In the genomic region with DNA sequence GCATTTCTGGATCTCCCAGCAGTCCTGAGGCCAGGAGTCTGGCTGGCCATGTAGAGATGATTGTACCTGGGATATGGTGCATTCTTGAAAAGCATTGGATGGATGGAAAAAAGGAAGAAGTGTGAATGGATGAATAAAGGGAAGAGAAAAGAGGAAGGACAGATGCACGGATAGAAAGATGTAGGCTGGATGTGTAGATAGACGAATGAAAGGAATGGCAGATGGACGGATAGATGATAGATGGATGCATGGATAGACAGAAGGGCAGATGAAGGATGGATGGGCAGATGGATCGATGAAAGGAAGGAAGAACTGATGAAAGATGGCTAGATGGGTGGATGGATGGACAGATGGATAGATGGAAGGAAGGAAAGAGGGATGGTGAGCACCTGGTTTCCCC, we compare ENCODE assay signal across 1 cellular context.
TF ChIP-seq lines count a peak whose summit lies in the region.

No MANE protein-coding gene starts in this region.

TF ChIP-seq in IMR-90, 13 proteins besides CTCF, POLR2A, EP300 and RAD21 (continued from another document):
- no peak for TF ChIP-seq NFE2L2 (IDR thresholded peaks at IDR 0.05; ENCODE audit: low read depth, low read length)
- TF ChIP-seq RFX5 (IDR thresholded peaks at IDR 0.05; ENCODE audit: low read depth, low read length): no peak
- TF ChIP-seq ELK1 (IDR thresholded peaks at IDR 0.05; ENCODE audit: borderline replicate concordance, low read depth, low read length): no peak
- TF ChIP-seq MXI1 (IDR thresholded peaks at IDR 0.05; ENCODE audit: borderline replicate concordance, low read depth, low read length): no peak
- TF ChIP-seq USF2 (IDR thresholded peaks at IDR 0.05; ENCODE audit: low read depth, low read length): no peak
- no peak for TF ChIP-seq CHD1 (IDR thresholded peaks at IDR 0.05; ENCODE audit: low read depth, low read length)
- TF ChIP-seq RCOR1 (IDR thresholded peaks at IDR 0.05; ENCODE audit: insufficient replicate concordance, low read length): no peak
- TF ChIP-seq CEBPB (IDR thresholded peaks at IDR 0.05; ENCODE audit: low read depth, low read length): no peak
- no peak for TF ChIP-seq FOS (IDR thresholded peaks at IDR 0.05; ENCODE audit: low read depth, low read length)
- TF ChIP-seq SMC3 (IDR thresholded peaks at IDR 0.05; ENCODE audit: low read depth, low read length): no peak
- TF ChIP-seq BHLHE40 (IDR thresholded peaks at IDR 0.05; ENCODE audit: low read depth, low read length): no peak
